Comparison of ENCODE assay signal across 17 cellular contexts in genomic region chr10:100979821-100980272, GRCh38.
"Had no signal": no experiment of that assay in that cellular context is flagged by ENCODE, and none has a peak within 500 bp of the region (broad histone marks: within the 10 kb centered on the region; RNA-seq: fewer than 3 reads in every experiment).

No MANE protein-coding gene starts in this region.

- H3K27ac Mint-ChIP-seq: activated naive CD4-positive, alpha-beta T cell treated with anti-CD3 and anti-CD28 coated beads, Interleukin-2, amount 10 ng/mL, durations not matched to agents 7 days and 5 days; activated naive CD8-positive, alpha-beta T cell treated with anti-CD3 and anti-CD28 coated beads, Interleukin-2, amount 50 U/mL, for 24 hours; activated T-helper 2 cell treated with anti-CD3 and anti-CD28 coated beads, Interferon-gamma antibody, Interleukin-2, Interleukin-4, amounts not matched to agents 10 μg/mL and 5 μg/mL and 100 μg/mL, durations not matched to agents 14 hours and 24 hours and 36 hours; stimulated activated naive CD8-positive, alpha-beta T cell treated with anti-CD3 and anti-CD28 coated beads, Interleukin-15, Interleukin-2, amounts not matched to agents 100 ng/mL and 50 ng/mL, for 24 hours had no signal

- H3K27ac ChIP-seq: ascending aorta, esophagus muscularis mucosa, gastroesophageal sphincter, heart left ventricle, neutrophil, parathyroid adenoma, SJCRH30, upper lobe of left lung had no signal

- ATAC-seq: activated CD4-positive, CD25-positive, alpha-beta regulatory T cell treated with anti-CD3 and anti-CD28 coated beads, Interleukin-2, amount 50 U/mL, for 24 hours; activated naive CD8-positive, alpha-beta T cell treated with anti-CD3 and anti-CD28 coated beads, Interleukin-2, amount 50 U/mL, for 24 hours; gastroesophageal sphincter; heart left ventricle; naive thymus-derived CD8-positive, alpha-beta T cell had no signal

- DNase-seq: activated CD4-positive, alpha-beta T cell treated with anti-CD3 and anti-CD28 coated beads, Interleukin-2, amount 50 U/mL, for 1 hour; activated naive CD4-positive, alpha-beta T cell treated with anti-CD3 and anti-CD28 coated beads, Interleukin-2, amount 10 ng/mL, durations not matched to agents 7 days and 5 days; activated naive CD8-positive, alpha-beta T cell treated with anti-CD3 and anti-CD28 coated beads, Interleukin-2, amount 50 U/mL, for 24 hours; effector CD8-positive, alpha-beta T cell; mesendoderm; naive thymus-derived CD8-positive, alpha-beta T cell; SJCRH30 had no signal

- H3K4me1 Mint-ChIP-seq: activated naive CD4-positive, alpha-beta T cell treated with anti-CD3 and anti-CD28 coated beads, Interleukin-2, amount 10 ng/mL, durations not matched to agents 7 days and 5 days; activated naive CD8-positive, alpha-beta T cell treated with anti-CD3 and anti-CD28 coated beads, Interleukin-2, amount 50 U/mL, for 24 hours had no signal

- H3K4me1 ChIP-seq: ascending aorta, esophagus muscularis mucosa, gastroesophageal sphincter, heart left ventricle, upper lobe of left lung had no signal

- H2AFZ ChIP-seq: parathyroid adenoma had no signal

- H3K9me3 Mint-ChIP-seq: activated naive CD4-positive, alpha-beta T cell treated with anti-CD3 and anti-CD28 coated beads, Interleukin-2, amount 10 ng/mL, durations not matched to agents 7 days and 5 days; activated naive CD8-positive, alpha-beta T cell treated with anti-CD3 and anti-CD28 coated beads, Interleukin-2, amount 50 U/mL, for 24 hours; activated T-helper 2 cell treated with anti-CD3 and anti-CD28 coated beads, Interferon-gamma antibody, Interleukin-2, Interleukin-4, amounts not matched to agents 10 μg/mL and 5 μg/mL and 100 μg/mL, durations not matched to agents 14 hours and 24 hours and 36 hours; naive thymus-derived CD8-positive, alpha-beta T cell; stimulated activated naive CD8-positive, alpha-beta T cell treated with anti-CD3 and anti-CD28 coated beads, Interleukin-15, Interleukin-2, amounts not matched to agents 100 ng/mL and 50 ng/mL, for 24 hours had no signal

- H3K4me3 ChIP-seq: ascending aorta, esophagus muscularis mucosa, gastroesophageal sphincter, heart left ventricle, SJCRH30, upper lobe of left lung had no signal

- H3K9ac ChIP-seq: parathyroid adenoma had no signal

- H3K9me3 ChIP-seq: ascending aorta, esophagus muscularis mucosa, gastroesophageal sphincter, heart left ventricle, neutrophil, SJCRH30, upper lobe of left lung had no signal

- H3K27me3 Mint-ChIP-seq: activated naive CD4-positive, alpha-beta T cell treated with anti-CD3 and anti-CD28 coated beads, Interleukin-2, amount 10 ng/mL, durations not matched to agents 7 days and 5 days; activated naive CD8-positive, alpha-beta T cell treated with anti-CD3 and anti-CD28 coated beads, Interleukin-2, amount 50 U/mL, for 24 hours; naive thymus-derived CD8-positive, alpha-beta T cell; stimulated activated naive CD8-positive, alpha-beta T cell treated with anti-CD3 and anti-CD28 coated beads, Interleukin-15, Interleukin-2, amounts not matched to agents 100 ng/mL and 50 ng/mL, for 24 hours had no signal

- H3K4me3 Mint-ChIP-seq: activated naive CD4-positive, alpha-beta T cell treated with anti-CD3 and anti-CD28 coated beads, Interleukin-2, amount 10 ng/mL, durations not matched to agents 7 days and 5 days; activated naive CD8-positive, alpha-beta T cell treated with anti-CD3 and anti-CD28 coated beads, Interleukin-2, amount 50 U/mL, for 24 hours; naive thymus-derived CD8-positive, alpha-beta T cell; stimulated activated naive CD8-positive, alpha-beta T cell treated with anti-CD3 and anti-CD28 coated beads, Interleukin-15, Interleukin-2, amounts not matched to agents 100 ng/mL and 50 ng/mL, for 24 hours had no signal

- H3K27me3 ChIP-seq: ascending aorta, esophagus muscularis mucosa, gastroesophageal sphincter, heart left ventricle, neutrophil, SJCRH30, upper lobe of left lung had no signal
